In the genomic region with DNA sequence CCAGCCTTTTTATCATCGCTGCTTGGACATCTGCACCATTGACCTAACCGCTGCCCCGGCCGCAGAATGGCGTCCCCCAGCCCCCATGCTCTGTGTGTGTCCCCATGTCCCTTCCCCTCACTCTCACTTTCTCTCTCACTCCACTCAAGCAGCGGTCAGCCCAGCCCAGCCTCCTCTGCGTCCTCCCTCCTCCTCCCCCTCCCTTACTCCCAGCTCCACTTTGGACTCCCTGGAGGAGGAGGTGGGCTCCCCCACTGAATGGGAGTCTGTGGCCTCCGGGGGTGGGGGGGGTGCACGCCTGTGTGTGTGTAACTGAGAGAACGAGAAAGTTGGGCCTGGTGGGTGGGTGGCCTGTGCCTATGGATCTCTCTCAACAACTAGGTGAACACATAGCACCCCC, we compare ENCODE assay signal across 16 cellular contexts. TPM values are rescaled to one million over a fixed set of nuclear protein-coding genes. Genes with fewer than 3 reads are reported as not detected.
DNase-seq lines count a peak whose midpoint lies in the region; ATAC-seq and TF ChIP-seq lines count a peak whose summit lies in the region.
"Had no signal": no experiment of that assay in that cellular context is flagged by ENCODE, and none has a peak within 500 bp of the region (broad histone marks: within the 10 kb centered on the region; RNA-seq: fewer than 3 reads in every experiment).

No MANE protein-coding gene starts in this region.

- ATAC-seq in activated B cell treated with CpG ODN at 0.5 μM for 24 hours (ENCODE audit: low read depth) = no peak
- ATAC-seq in stimulated activated naive B cell treated with anti-CD40 and anti-IgM and Interleukin-4, amounts not matched to agents 10 μg/mL and 1 μg/mL and 100 μg/mL, for 72 hours (replicated peaks) = no peak
- ATAC-seq in HG03196 (IDR thresholded peaks at IDR 0.05; ENCODE audit: unreplicated experiment) = no peak
- ATAC-seq in HG03378 (IDR thresholded peaks at IDR 0.05; ENCODE audit: unreplicated experiment) = no peak
- ATAC-seq: heart right ventricle had no signal

- no peaks in the 10 kb centered on the region for H3K9me3 Mint-ChIP-seq in activated naive CD4-positive, alpha-beta T cell treated with anti-CD3 and anti-CD28 coated beads for 36 hours
- H3K9me3 Mint-ChIP-seq in activated B cell treated with CpG ODN at 0.5 μM for 24 hours (no peaks in the 10 kb centered on the region), immature natural killer cell (peaks cover 0 to 2% (median 0%) of the 10 kb centered on the region in 6 donors)
- H3K9me3 Mint-ChIP-seq in stimulated activated naive B cell treated with anti-CD40 and anti-IgM and Interleukin-4, amounts not matched to agents 10 μg/mL and 1 μg/mL and 100 μg/mL, for 72 hours = no peaks in the 10 kb centered on the region

- DNase-seq in activated naive CD4-positive, alpha-beta T cell treated with anti-CD3 and anti-CD28 coated beads for 36 hours = no peak
- no peak for DNase-seq in activated naive CD4-positive, alpha-beta T cell (lab: John Stamatoyannopoulos, UW)
- no peak for DNase-seq in activated B cell treated with CpG ODN at 0.5 μM for 24 hours
- DNase-seq in immature natural killer cell = no peak
- DNase-seq in stimulated activated naive B cell treated with anti-CD40 and anti-IgM and Interleukin-4, amounts not matched to agents 10 μg/mL and 1 μg/mL and 100 μg/mL, for 72 hours = no peak
- no peak for DNase-seq in T-helper 9 cell
- DNase-seq: activated CD8-positive, alpha-beta memory T cell treated with anti-CD3 and anti-CD28 coated beads, Interleukin-2, amount 50 U/mL, for 4 hours; heart right ventricle; left ventricle myocardium inferior; NCI-H1092 treated with DMSO at 0.1 percent for 48 hours; NCI-H524 treated with DMSO at 0.1 percent for 48 hours; stimulated activated CD8-positive, alpha-beta memory T cell treated with anti-CD3 and anti-CD28 coated beads, Interleukin-4, amount 100 ng/mL, for 48 hours; uterus had no signal

- intact Hi-C loops in activated naive CD4-positive, alpha-beta T cell treated with anti-CD3 and anti-CD28 coated beads for 36 hours (cut with micrococcal nuclease) = no loop called here
- intact Hi-C loops in activated B cell treated with CpG ODN at 0.5 μM for 24 hours (cut with micrococcal nuclease) = no loop called here

- H3K4me1 Mint-ChIP-seq in activated naive CD4-positive, alpha-beta T cell treated with anti-CD3 and anti-CD28 coated beads for 36 hours (ENCODE audit: low read depth) = peaks cover 24% of the 10 kb centered on the region
- H3K4me1 Mint-ChIP-seq in activated B cell treated with CpG ODN at 0.5 μM for 24 hours (peaks cover 33% of the 10 kb centered on the region), immature natural killer cell (peaks cover 31 to 35% of the 10 kb centered on the region in 2 donors)
- peaks cover 33 to 52% of the 10 kb centered on the region in 2 donors for H3K4me1 Mint-ChIP-seq in stimulated activated naive B cell treated with anti-CD40 and anti-IgM and Interleukin-4, amounts not matched to agents 10 μg/mL and 1 μg/mL and 100 μg/mL, for 72 hours

- no peak overlapping the region for H3K27ac Mint-ChIP-seq in activated naive CD4-positive, alpha-beta T cell treated with anti-CD3 and anti-CD28 coated beads for 36 hours
- H3K27ac Mint-ChIP-seq in activated B cell treated with CpG ODN at 0.5 μM for 24 hours (peak overlapping the region; percentile 47), immature natural killer cell (peak overlapping the region in 5 of 6 donors; percentile 95 to 99 (median 98))
- peak overlapping the region; percentile 11 for H3K27ac Mint-ChIP-seq in stimulated activated naive B cell treated with anti-CD40 and anti-IgM and Interleukin-4, amounts not matched to agents 10 μg/mL and 1 μg/mL and 100 μg/mL, for 72 hours

- peak overlapping the region; percentile 66 for H3K4me3 Mint-ChIP-seq in activated naive CD4-positive, alpha-beta T cell treated with anti-CD3 and anti-CD28 coated beads for 36 hours
- H3K4me3 Mint-ChIP-seq in activated B cell treated with CpG ODN at 0.5 μM for 24 hours (peak overlapping the region; percentile 72), immature natural killer cell (peak overlapping the region; percentile 67 to 82 (median 75))
- peak overlapping the region; percentile 60 to 73 for H3K4me3 Mint-ChIP-seq in stimulated activated naive B cell treated with anti-CD40 and anti-IgM and Interleukin-4, amounts not matched to agents 10 μg/mL and 1 μg/mL and 100 μg/mL, for 72 hours

- peaks cover 16% of the 10 kb centered on the region for H3K36me3 Mint-ChIP-seq in activated naive CD4-positive, alpha-beta T cell treated with anti-CD3 and anti-CD28 coated beads for 36 hours (ENCODE audit: low read depth)
- H3K36me3 Mint-ChIP-seq in activated B cell treated with CpG ODN at 0.5 μM for 24 hours (ENCODE audit: low read depth) (peaks cover 35% of the 10 kb centered on the region), immature natural killer cell (peaks cover 0 to 3% (median 0%) of the 10 kb centered on the region in 3 donors)
- H3K36me3 Mint-ChIP-seq in stimulated activated naive B cell treated with anti-CD40 and anti-IgM and Interleukin-4, amounts not matched to agents 10 μg/mL and 1 μg/mL and 100 μg/mL, for 72 hours = peaks cover 26 to 44% of the 10 kb centered on the region in 2 donors

- POLR2A ChIA-PET in activated B cell treated with CpG ODN at 0.5 μM for 24 hours (lab: Charles Lee) = no interaction called here

- CTCF ChIA-PET in activated naive CD4-positive, alpha-beta T cell treated with anti-CD3 and anti-CD28 coated beads for 36 hours (lab: Charles Lee) = no interaction called here
- CTCF ChIA-PET in activated B cell treated with CpG ODN at 0.5 μM for 24 hours (lab: Charles Lee) = no interaction called here

- H3K27me3 Mint-ChIP-seq in activated naive CD4-positive, alpha-beta T cell treated with anti-CD3 and anti-CD28 coated beads for 36 hours (ENCODE audit: low read depth) = no peaks in the 10 kb centered on the region
- no peaks in the 10 kb centered on the region for H3K27me3 Mint-ChIP-seq in activated B cell treated with CpG ODN at 0.5 μM for 24 hours
- H3K27me3 Mint-ChIP-seq in immature natural killer cell (ENCODE audit: low read depth in 3 of 3) = peaks cover 26 to 34% (median 31%) of the 10 kb centered on the region in 3 donors
- H3K27me3 Mint-ChIP-seq in stimulated activated naive B cell treated with anti-CD40 and anti-IgM and Interleukin-4, amounts not matched to agents 10 μg/mL and 1 μg/mL and 100 μg/mL, for 72 hours = no peaks in the 10 kb centered on the region

- TF ChIP-seq CTCF in activated B cell treated with CpG ODN at 0.5 μM for 24 hours (IDR thresholded peaks at IDR 0.05) = no peak

RNA-seq across cellular contexts. Expression of a gene that starts 2.2 kb away (rescaled TPM):
- total RNA-seq in activated naive CD4-positive, alpha-beta T cell treated with anti-CD3 and anti-CD28 coated beads for 36 hours = 10 to 100 TPM; 39.1 to 39.8 TPM
- total RNA-seq in activated B cell treated with CpG ODN at 0.5 μM for 24 hours = 46.3 and 52.8 TPM in 2 replicates
- polyA plus RNA-seq in immature natural killer cell = 1 to 10 TPM; 2.0 to 4.4 (median 2.7) TPM

RNA-seq across cellular contexts. Expression of a gene that starts 8.8 kb away (rescaled TPM):
- total RNA-seq in activated naive CD4-positive, alpha-beta T cell treated with anti-CD3 and anti-CD28 coated beads for 36 hours = 1 to 10 TPM; 1.7 to 3.7 TPM
- not detected in 2 replicates for total RNA-seq in activated B cell treated with CpG ODN at 0.5 μM for 24 hours
- polyA plus RNA-seq in immature natural killer cell = under 1 TPM in 1 of 3 donors, not detected in 2; 0.86 TPM
- total RNA-seq: endothelial cell of umbilical vein had no signal

RNA-seq across cellular contexts. Expression of a gene that starts 14.3 kb away (rescaled TPM):
- total RNA-seq in activated naive CD4-positive, alpha-beta T cell treated with anti-CD3 and anti-CD28 coated beads for 36 hours = 10 to 100 TPM; 10.9 to 12.4 TPM
- 14.4 and 15.3 TPM in 2 replicates for total RNA-seq in activated B cell treated with CpG ODN at 0.5 μM for 24 hours
- polyA plus RNA-seq in immature natural killer cell = 10 to 100 TPM; 15.6 to 31.1 (median 17.0) TPM

RNA-seq across cellular contexts. Expression of a gene that starts 17.5 kb away (rescaled TPM):
- not detected for total RNA-seq in activated naive CD4-positive, alpha-beta T cell treated with anti-CD3 and anti-CD28 coated beads for 36 hours
- total RNA-seq in activated B cell treated with CpG ODN at 0.5 μM for 24 hours = not detected in 2 replicates
- polyA plus RNA-seq in immature natural killer cell = not detected

RNA-seq across cellular contexts. Expression of a gene that starts 20.1 kb away (rescaled TPM):
- under 1 TPM in 1 of 2 experiments, not detected in 1; 0.43 TPM for total RNA-seq in activated naive CD4-positive, alpha-beta T cell treated with anti-CD3 and anti-CD28 coated beads for 36 hours
- total RNA-seq in activated B cell treated with CpG ODN at 0.5 μM for 24 hours = not detected in 2 replicates
- polyA plus RNA-seq in immature natural killer cell = not detected
